Comparison of ENCODE assay signal across 22 cellular contexts in the genomic region with DNA sequence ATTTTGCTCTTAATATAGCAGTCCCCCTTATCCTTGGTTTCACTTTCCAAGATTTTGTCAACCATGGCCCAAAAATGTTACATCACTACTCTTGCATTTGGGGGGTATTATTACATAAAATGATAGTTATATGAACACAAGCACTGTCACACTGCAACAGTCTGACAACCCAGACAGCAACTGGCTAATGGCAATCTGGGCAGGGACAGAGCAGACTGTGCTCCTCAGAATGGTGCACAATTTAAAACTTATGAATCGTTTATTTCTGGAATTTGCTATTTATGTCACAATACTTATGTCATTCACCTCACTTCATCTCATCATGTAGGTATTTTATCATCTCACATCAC. TPM values are rescaled to one million over a fixed set of nuclear protein-coding genes. Genes with fewer than 3 reads are reported as not detected.
A peak's percentile ranks its signal among the peaks of the same experiment; 100 is the strongest.
DNase-seq lines count a peak whose midpoint lies in the region; ATAC-seq and TF ChIP-seq lines count a peak whose summit lies in the region.
"Had no signal": no experiment of that assay in that cellular context is flagged by ENCODE, and none has a peak within 500 bp of the region (broad histone marks: within the 10 kb centered on the region; RNA-seq: fewer than 3 reads in every experiment).

No MANE protein-coding gene starts in this region.

- CTCF ChIA-PET in IMR-90 (lab: Yijun Ruan, JAX): no interaction called here
- CTCF ChIA-PET in CD8-positive, alpha-beta T cell (lab: Charles Lee): interaction anchor here (1.1 to 4.4 kb wide), 4 partner anchors 80 to 363 kb away, joined by 3 to 39 read pairs (median 24); no protein-coding TSS in a partner anchor

- no peak overlapping the region for H3K9ac ChIP-seq in IMR-90 (ENCODE audit: low read depth, low read length)

- no peak overlapping the region for H3K27ac ChIP-seq in IMR-90 (ENCODE audit: insufficient read depth, low read length)
- H3K27ac ChIP-seq in CD8-positive, alpha-beta T cell (ENCODE audit: low read depth, low read length): no peak overlapping the region
- H3K27ac ChIP-seq: foreskin keratinocyte, SJSA1 had no signal

- no TSS peak for BruUV-seq in IMR-90 (replicated peaks; lab: Mats Ljungman, UMichigan)

- no peak overlapping the region for H3K27ac Mint-ChIP-seq in T-helper 1 cell treated with Interleukin-12 subunit alpha and Interleukin-12 subunit beta and Interleukin-4 antibody, amounts not matched to agents 30 μg/mL and 1 μg/mL, for 36 hours
- H3K27ac Mint-ChIP-seq in brain: peak overlapping the region in 4 of 5 experiments; percentile 33 to 91 (median 46)
- H3K27ac Mint-ChIP-seq in progenitor cell of endocrine pancreas: peak overlapping the region; percentile 51
- H3K27ac Mint-ChIP-seq in CD8-positive, alpha-beta T cell: no peak overlapping the region
- H3K27ac Mint-ChIP-seq: activated CD4-positive, alpha-beta T cell treated with anti-CD3 and anti-CD28 coated beads for 36 hours had no signal

- ATAC-seq in IMR-90 (ENCODE audit: low read depth): no peak
- ATAC-seq in CD8-positive, alpha-beta T cell: no peak
- no peak for ATAC-seq in GM21717 (IDR thresholded peaks at IDR 0.05; ENCODE audit: unreplicated experiment)
- ATAC-seq: activated CD4-positive, alpha-beta T cell treated with anti-CD3 and anti-CD28 coated beads for 36 hours; foreskin keratinocyte; GM12878; left lobe of liver; pancreas had no signal

- no peak overlapping the region for H3K14ac ChIP-seq in IMR-90 (replicated peaks; ENCODE audit: low read depth, low read length)

- H2AK5ac ChIP-seq in IMR-90 (ENCODE audit: low read depth, low read length): no peak overlapping the region

- dilution Hi-C loops in IMR-90 (cut with HindIII; ENCODE audit: low sequenced_read_pairs, unreplicated experiment): no loop called here

- POLR2A ChIA-PET in IMR-90 (lab: Charles Lee; ENCODE audit: unreplicated experiment): no interaction called here
- POLR2A ChIA-PET in CD8-positive, alpha-beta T cell (lab: Charles Lee): interaction anchor here (3.9 to 4.4 kb wide), 3 partner anchors 40 to 247 kb away, joined by 29 to 45 read pairs (median 36); no protein-coding TSS in a partner anchor

- in situ Hi-C loops in IMR-90 (cut with MboI; ENCODE audit: low sequenced_read_pairs): no loop called here

- no peaks in the 10 kb centered on the region for H3K36me3 ChIP-seq in IMR-90 (ENCODE audit: control insufficient read depth, insufficient read depth, low read length)
- no peaks in the 10 kb centered on the region for H3K36me3 ChIP-seq in CD8-positive, alpha-beta T cell (ENCODE audit: insufficient read depth, low read length)
- H3K36me3 ChIP-seq: pancreas, transverse colon had no signal

- H3K4me1 ChIP-seq in IMR-90 (ENCODE audit: control insufficient read depth, insufficient read depth, low read length): peaks cover 3% of the 10 kb centered on the region
- peaks cover 20% of the 10 kb centered on the region for H3K4me1 ChIP-seq in CD8-positive, alpha-beta T cell (ENCODE audit: insufficient read depth, low read length)

- no peaks in the 10 kb centered on the region for H3K9me3 Mint-ChIP-seq in T-helper 1 cell treated with Interleukin-12 subunit alpha and Interleukin-12 subunit beta and Interleukin-4 antibody, amounts not matched to agents 30 μg/mL and 1 μg/mL, for 36 hours
- H3K9me3 Mint-ChIP-seq in brain: peaks cover 0 to 6% (median 0%) of the 10 kb centered on the region in 5 experiments
- H3K9me3 Mint-ChIP-seq in progenitor cell of endocrine pancreas (ENCODE audit: low read depth): peaks cover 6% of the 10 kb centered on the region
- H3K9me3 Mint-ChIP-seq in CD8-positive, alpha-beta T cell: no peaks in the 10 kb centered on the region

- H4K20me1 ChIP-seq in IMR-90 (ENCODE audit: insufficient read depth, low read length): peaks cover 16% of the 10 kb centered on the region; the same call in 1 of the 2 replicates

- H3K56ac ChIP-seq in IMR-90 (ENCODE audit: extremely low read depth, insufficient read depth, low read length): no peak overlapping the region

- H3K4ac ChIP-seq in IMR-90 (ENCODE audit: low read depth, low read length): no peak overlapping the region

- H3K27me3 Mint-ChIP-seq in T-helper 1 cell treated with Interleukin-12 subunit alpha and Interleukin-12 subunit beta and Interleukin-4 antibody, amounts not matched to agents 30 μg/mL and 1 μg/mL, for 36 hours (ENCODE audit: low read depth): no peaks in the 10 kb centered on the region
- peaks cover 22% of the 10 kb centered on the region for H3K27me3 Mint-ChIP-seq in brain
- no peaks in the 10 kb centered on the region for H3K27me3 Mint-ChIP-seq in progenitor cell of endocrine pancreas
- H3K27me3 Mint-ChIP-seq in CD8-positive, alpha-beta T cell (ENCODE audit: low read depth): no peaks in the 10 kb centered on the region
- H3K27me3 Mint-ChIP-seq: activated CD4-positive, alpha-beta T cell treated with anti-CD3 and anti-CD28 coated beads for 36 hours had no signal

- no peak overlapping the region for H2BK15ac ChIP-seq in IMR-90 (ENCODE audit: low read depth, low read length)

- TF ChIP-seq CTCF in IMR-90 (conservative IDR thresholded peaks at IDR 0.05; ENCODE audit: low read depth, low read length): no peak
- no peak for TF ChIP-seq CTCF in brain (conservative IDR thresholded peaks at IDR 0.05)
- TF ChIP-seq CTCF in progenitor cell of endocrine pancreas (IDR thresholded peaks at IDR 0.05; ENCODE audit: unreplicated experiment): no peak
- TF ChIP-seq CTCF in CD8-positive, alpha-beta T cell (IDR thresholded peaks at IDR 0.05): no peak

- no peak overlapping the region for H3K4me3 ChIP-seq in IMR-90 (ENCODE audit: insufficient read depth, low read depth, low read length)
- no peak overlapping the region for H3K4me3 ChIP-seq in CD8-positive, alpha-beta T cell (ENCODE audit: low read depth, low read length)
- H3K4me3 ChIP-seq: GM12878, pancreas, SJSA1, skin epidermis, transverse colon had no signal

- H4K8ac ChIP-seq in IMR-90 (ENCODE audit: low read depth in 2 of 2, low read length in 2 of 2): no peak overlapping the region

- no peak overlapping the region for H3K23ac ChIP-seq in IMR-90 (ENCODE audit: low read depth, low read length)

- peak overlapping the region; percentile 14 for H3K4me3 Mint-ChIP-seq in T-helper 1 cell treated with Interleukin-12 subunit alpha and Interleukin-12 subunit beta and Interleukin-4 antibody, amounts not matched to agents 30 μg/mL and 1 μg/mL, for 36 hours
- H3K4me3 Mint-ChIP-seq in brain: peak overlapping the region; percentile 69 to 100 (median 91)
- no peak overlapping the region for H3K4me3 Mint-ChIP-seq in progenitor cell of endocrine pancreas (ENCODE audit: low read depth)
- no peak overlapping the region for H3K4me3 Mint-ChIP-seq in CD8-positive, alpha-beta T cell

- no peak overlapping the region for H2BK5ac ChIP-seq in IMR-90 (ENCODE audit: low read depth, low read length, poor library complexity, severe bottlenecking)

- DNase-seq in T-helper 1 cell (no peak), IMR-90 (no peak), progenitor cell of endocrine pancreas (ENCODE audit: low spot score, unreplicated experiment) (no peak), NCI-H2107 (lab: John Stamatoyannopoulos, UW) (no peak)
- DNase-seq in CD8-positive, alpha-beta T cell: no peak
- DNase-seq: ACHN; activated CD4-positive, alpha-beta T cell treated with anti-CD3 and anti-CD28 coated beads for 36 hours; aorta; COR-L47; foreskin keratinocyte; NCI-H1436; NCI-H446 treated with DMSO at 0.1 percent for 48 hours; pancreas; stimulated activated CD4-positive, alpha-beta T cell treated with anti-CD3 and anti-CD28 coated beads, Interleukin-4, amount 100 ng/mL, for 4 hours; transverse colon had no signal

- TF ChIP-seq RAD21 in IMR-90 (IDR thresholded peaks at IDR 0.05; ENCODE audit: low read length): no peak

- peaks cover 3 to 21% of the 10 kb centered on the region in 2 experiments for H3K79me1 ChIP-seq in IMR-90 (ENCODE audit: low read depth in 1 of 2, low read length in 2 of 2)

- H3K27me3 ChIP-seq in IMR-90 (ENCODE audit: control insufficient read depth, insufficient read depth, low read length): no peaks in the 10 kb centered on the region
- H3K27me3 ChIP-seq in CD8-positive, alpha-beta T cell (ENCODE audit: insufficient read depth, low read length): no peaks in the 10 kb centered on the region
- H3K27me3 ChIP-seq: foreskin keratinocyte, pancreas, SJSA1, transverse colon had no signal

- H3K9me3 ChIP-seq in IMR-90 (ENCODE audit: control insufficient read depth, insufficient read depth, low read length): no peaks in the 10 kb centered on the region
- no peaks in the 10 kb centered on the region for H3K9me3 ChIP-seq in CD8-positive, alpha-beta T cell (ENCODE audit: low read length)
- H3K9me3 ChIP-seq: pancreas, transverse colon had no signal

- no CpG with 5 or more reads among the region's 1 CpG for WGBS in IMR-90 (ENCODE audit: extremely low coverage in 2 of 2, insufficient read length in 1 of 2), 2 experiments

- H2AFZ ChIP-seq in IMR-90 (replicated peaks; ENCODE audit: low read length, poor library complexity): no peak overlapping the region

- H3K9me1 ChIP-seq in IMR-90 (ENCODE audit: insufficient read depth, low read length): no peaks in the 10 kb centered on the region

- no peak overlapping the region for H3K4me2 ChIP-seq in IMR-90 (ENCODE audit: low read depth, low read length)

- no peak overlapping the region for H2BK20ac ChIP-seq in IMR-90 (ENCODE audit: low read depth, low read length)

- H3K18ac ChIP-seq in IMR-90 (ENCODE audit: low read depth, low read length): no peak overlapping the region

- H2BK120ac ChIP-seq in IMR-90 (ENCODE audit: low read depth, low read length): no peak overlapping the region

- H2AK9ac ChIP-seq in IMR-90 (replicated peaks; ENCODE audit: low read depth, low read length, poor library complexity): no peak overlapping the region

- no peak for TF ChIP-seq POLR2A in IMR-90 (IDR thresholded peaks at IDR 0.05; ENCODE audit: low read depth, low read length)

- H3K36me3 Mint-ChIP-seq in T-helper 1 cell treated with Interleukin-12 subunit alpha and Interleukin-12 subunit beta and Interleukin-4 antibody, amounts not matched to agents 30 μg/mL and 1 μg/mL, for 36 hours (ENCODE audit: low read depth): peaks cover 30% of the 10 kb centered on the region
- H3K36me3 Mint-ChIP-seq in brain: peaks cover 9% of the 10 kb centered on the region
- H3K36me3 Mint-ChIP-seq in progenitor cell of endocrine pancreas (ENCODE audit: insufficient read depth): peaks cover 9% of the 10 kb centered on the region
- peaks cover 12% of the 10 kb centered on the region for H3K36me3 Mint-ChIP-seq in CD8-positive, alpha-beta T cell

- intact Hi-C loops in IMR-90 (cut with micrococcal nuclease): loop anchor here (5.0 kb wide), 4 partner anchors 83 to 238 kb away; a partner anchor contains a TSS
- intact Hi-C loops in CD8-positive, alpha-beta T cell (cut with DNase I, micrococcal nuclease): loop anchor here (2.0 to 10.0 kb wide), 6 partner anchors 118 to 1694 kb away; a partner anchor contains a TSS

- peaks cover 28% of the 10 kb centered on the region for H3K4me1 Mint-ChIP-seq in T-helper 1 cell treated with Interleukin-12 subunit alpha and Interleukin-12 subunit beta and Interleukin-4 antibody, amounts not matched to agents 30 μg/mL and 1 μg/mL, for 36 hours (ENCODE audit: low read depth)
- peaks cover 47% of the 10 kb centered on the region for H3K4me1 Mint-ChIP-seq in brain
- H3K4me1 Mint-ChIP-seq in progenitor cell of endocrine pancreas (ENCODE audit: low read depth): peaks cover 19% of the 10 kb centered on the region
- peaks cover 30% of the 10 kb centered on the region for H3K4me1 Mint-ChIP-seq in CD8-positive, alpha-beta T cell (ENCODE audit: low read depth)

- H4K5ac ChIP-seq in IMR-90 (ENCODE audit: low read depth, low read length): no peak overlapping the region

- no peak overlapping the region for H4K91ac ChIP-seq in IMR-90 (ENCODE audit: insufficient read depth, low read depth, low read length)

RNA-seq across cellular contexts. Expression of a gene that starts 2.1 kb away (rescaled TPM):
- total RNA-seq in IMR-90 (2012; rRNA removed) (26.7 and 41.9 TPM in 2 replicates), progenitor cell of endocrine pancreas (199 and 201 TPM in 2 replicates)
- polyA plus RNA-seq in IMR-90 (2012; rRNA removed) (18.3 and 21.8 TPM in 2 replicates), brain (ENCODE audit: insufficient read depth, low read depth, low replicate concordance) (74.5 TPM)
- polyA plus RNA-seq in IMR-90 (2012; cell fraction: cytosol; rRNA removed): 3.4 and 5.5 TPM in 2 replicates
- polyA plus RNA-seq in IMR-90 (2012; cell fraction: nucleus; rRNA removed; ENCODE audit: low replicate concordance): 14.2 and 60.5 TPM in 2 replicates
- total RNA-seq in CD8-positive, alpha-beta T cell: 100 to 1,000 TPM; 227 to 237 TPM

Comparison
In these comparisons a context has a peak if more than half of its experiments do, and no peak if none do; other contexts are left out.
1. H3K27ac Mint-ChIP-seq: peak in brain (4 of 5) and progenitor cell of endocrine pancreas (single experiment); none in T-helper 1 cell treated with Interleukin-12 subunit alpha and Interleukin-12 subunit beta and Interleukin-4 antibody, amounts not matched to agents 30 μg/mL and 1 μg/mL, for 36 hours (single experiment) and CD8-positive, alpha-beta T cell (single experiment).
2. H3K4me3 Mint-ChIP-seq: peak in T-helper 1 cell treated with Interleukin-12 subunit alpha and Interleukin-12 subunit beta and Interleukin-4 antibody, amounts not matched to agents 30 μg/mL and 1 μg/mL, for 36 hours (single experiment) and brain (5 of 5); none in progenitor cell of endocrine pancreas (single experiment) and CD8-positive, alpha-beta T cell (single experiment).